Comparison of ENCODE assay signal across 8 cellular contexts in the genomic region with DNA sequence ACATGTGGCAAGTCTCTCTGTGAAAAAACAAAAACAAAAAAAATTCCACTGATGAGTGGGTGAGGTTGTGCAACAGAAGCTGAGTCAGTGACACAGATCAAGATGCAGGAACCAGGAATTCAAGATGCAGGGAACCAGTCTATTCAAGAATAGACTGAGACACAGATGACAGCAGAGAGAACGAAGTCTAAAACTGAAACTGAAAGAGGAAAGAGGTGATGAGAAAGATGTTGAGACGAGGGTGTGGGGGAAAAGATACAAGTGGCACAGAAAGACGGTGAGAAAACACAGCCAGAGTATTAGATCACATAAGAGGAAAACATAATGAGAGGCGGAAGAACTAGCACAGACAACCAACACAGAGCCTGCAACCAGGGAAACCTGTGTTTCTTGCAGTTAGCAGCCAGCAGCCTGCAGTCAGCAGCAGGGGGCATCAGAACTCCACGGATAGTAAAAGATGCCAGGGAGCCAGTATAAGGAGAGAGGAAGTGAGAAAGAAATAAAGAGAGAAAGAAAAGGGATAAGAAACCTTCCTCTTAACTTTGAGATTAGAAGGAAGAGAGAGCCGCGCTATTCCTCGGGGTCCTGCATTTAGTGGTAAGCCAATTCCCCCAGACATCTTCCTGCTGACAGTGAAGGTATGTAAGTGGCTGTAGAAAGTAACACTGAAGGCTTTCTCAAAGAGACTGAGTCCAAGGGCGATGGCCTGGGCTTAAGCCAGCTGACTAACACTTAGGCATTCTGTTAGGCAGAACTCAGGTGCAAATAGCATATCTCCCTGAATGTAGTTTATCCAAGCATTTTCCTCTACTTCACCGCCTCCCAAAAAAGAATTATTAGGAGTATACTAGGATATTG.
DNase-seq lines count a peak whose midpoint lies in the region; ATAC-seq and TF ChIP-seq lines count a peak whose summit lies in the region.

No MANE protein-coding gene starts in this region.

- H3K36me3 Mint-ChIP-seq in CD14-positive monocyte = no peaks in the 10 kb centered on the region

- peaks cover 32% of the 10 kb centered on the region for H3K4me1 Mint-ChIP-seq in CD14-positive monocyte

- DNase-seq in CD14-positive monocyte (ENCODE audit: low spot score) (peak; percentile 65), GM19240 (ENCODE audit: insufficient read length, low spot score) (peak; percentile 3), NCI-H510A treated with DMSO at 0.1 percent for 48 hours (lab: John Stamatoyannopoulos, UW) (peak; percentile 77), medulla oblongata (ENCODE audit: extremely low spot score) (peak; percentile 95)
- DNase-seq in activated CD4-positive, alpha-beta T cell treated with anti-CD3 and anti-CD28 coated beads, Interleukin-2, amount 50 U/mL, for 4 hours = peak; percentile 50 to 53
- peak; percentile 25 for DNase-seq in effector CD8-positive, alpha-beta T cell (lab: John Stamatoyannopoulos, UW)
- peak; percentile 7 to 28 (median 20) for DNase-seq in stimulated activated CD4-positive, alpha-beta T cell treated with anti-CD3 and anti-CD28 coated beads, TNF-alpha, amount 100 ng/mL, for 48 hours (ENCODE audit: low read depth in 3 of 3)

- H3K4me3 Mint-ChIP-seq in CD14-positive monocyte = no peak overlapping the region

- H3K27me3 Mint-ChIP-seq in CD14-positive monocyte (ENCODE audit: low read depth in 3 of 3) = peaks cover 0 to 3% (median 1%) of the 10 kb centered on the region in 3 donors

- peak; percentile 94 for TF ChIP-seq CTCF in CD14-positive monocyte (IDR thresholded peaks at IDR 0.05)

- H3K9me3 Mint-ChIP-seq in CD14-positive monocyte = no peaks in the 10 kb centered on the region

- no peak overlapping the region for H3K27ac Mint-ChIP-seq in CD14-positive monocyte

- intact Hi-C loops in CD14-positive monocyte (cut with micrococcal nuclease) = loop anchor here in 1 of 2 donors (10.0 kb wide), 1 partner anchor 78 kb away; the partner anchor contains the start of gene TLR4

- ATAC-seq in HG03354 (IDR thresholded peaks at IDR 0.05; ENCODE audit: poor library complexity, severe bottlenecking, unreplicated experiment) = peak; percentile 76

Comparison
In these comparisons a context has a peak if more than half of its experiments do, and no peak if none do; other contexts are left out.
1. Peak in every context shown above with its lines: DNase-seq and ATAC-seq.
2. DNase-seq: peak in every context shown above with its lines; median percentile 95 in medulla oblongata; 77 in NCI-H510A treated with DMSO at 0.1 percent for 48 hours; 65 in CD14-positive monocyte; 52 in activated CD4-positive, alpha-beta T cell treated with anti-CD3 and anti-CD28 coated beads, Interleukin-2, amount 50 U/mL, for 4 hours; 25 in effector CD8-positive, alpha-beta T cell; 20 in stimulated activated CD4-positive, alpha-beta T cell treated with anti-CD3 and anti-CD28 coated beads, TNF-alpha, amount 100 ng/mL, for 48 hours; 3 in GM19240.